17 cellular contexts compared by ENCODE assay signal in the genomic region with DNA sequence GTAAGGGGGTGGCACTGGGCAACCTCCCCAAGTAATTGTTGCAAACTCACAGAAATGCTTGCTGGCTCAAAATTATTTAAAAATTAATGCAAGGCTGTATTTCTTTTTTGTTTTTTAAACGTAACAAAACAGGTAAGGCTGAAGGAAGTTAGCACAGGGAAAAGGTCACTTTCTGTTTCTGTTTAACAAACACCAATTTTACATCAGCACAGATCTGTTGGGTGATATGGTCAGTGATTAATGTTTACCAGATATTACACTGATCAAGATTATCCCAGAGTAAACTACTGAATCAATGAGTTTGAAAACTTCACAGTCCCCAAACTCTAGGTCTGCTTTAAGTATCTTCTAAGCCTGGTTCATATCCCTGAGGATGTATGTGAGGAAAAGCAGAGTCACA.
DNase-seq lines count a peak whose midpoint lies in the region; ATAC-seq and TF ChIP-seq lines count a peak whose summit lies in the region.
"Had no signal": no experiment of that assay in that cellular context is flagged by ENCODE, and none has a peak within 500 bp of the region (broad histone marks: within the 10 kb centered on the region; RNA-seq: fewer than 3 reads in every experiment).

No MANE protein-coding gene starts in this region.

- H3K27me3 Mint-ChIP-seq in activated naive CD4-positive, alpha-beta T cell treated with anti-CD3 and anti-CD28 coated beads, Interleukin-2, amount 50 U/mL, for 24 hours = no peaks in the 10 kb centered on the region
- H3K27me3 Mint-ChIP-seq in activated naive CD8-positive, alpha-beta T cell treated with anti-CD3 and anti-CD28 coated beads, Interleukin-2, amount 50 U/mL, for 24 hours = no peaks in the 10 kb centered on the region

- H3K27ac ChIP-seq in transverse colon = peak overlapping the region; percentile 14 to 62 (median 52)
- no peak overlapping the region for H3K27ac ChIP-seq in brain microvascular endothelial cell
- H3K27ac ChIP-seq: lower lobe of right lung, RWPE1, upper lobe of right lung had no signal

- TF ChIP-seq POLR2A in transverse colon (IDR thresholded peaks at IDR 0.05) = no peak

- peaks cover 93% of the 10 kb centered on the region for H3K4me1 Mint-ChIP-seq in activated naive CD4-positive, alpha-beta T cell treated with anti-CD3 and anti-CD28 coated beads, Interleukin-2, amount 50 U/mL, for 24 hours
- peaks cover 86% of the 10 kb centered on the region for H3K4me1 Mint-ChIP-seq in activated naive CD8-positive, alpha-beta T cell treated with anti-CD3 and anti-CD28 coated beads, Interleukin-2, amount 50 U/mL, for 24 hours

- H3K4me3 Mint-ChIP-seq in activated naive CD4-positive, alpha-beta T cell treated with anti-CD3 and anti-CD28 coated beads, Interleukin-2, amount 50 U/mL, for 24 hours = peak overlapping the region; percentile 19
- H3K4me3 Mint-ChIP-seq in activated naive CD8-positive, alpha-beta T cell treated with anti-CD3 and anti-CD28 coated beads, Interleukin-2, amount 50 U/mL, for 24 hours = no peak overlapping the region

- H3K27me3 ChIP-seq in transverse colon (no peaks in the 10 kb centered on the region), brain microvascular endothelial cell (replicated peaks) (no peaks in the 10 kb centered on the region)
- H3K27me3 ChIP-seq: upper lobe of right lung had no signal

- DNase-seq in activated naive CD4-positive, alpha-beta T cell treated with anti-CD3 and anti-CD28 coated beads, Interleukin-2, amount 50 U/mL, for 16 hours = no peak
- no peak for DNase-seq in activated naive CD8-positive, alpha-beta T cell treated with anti-CD3 and anti-CD28 coated beads, Interleukin-2, amount 50 U/mL, for 24 hours
- no peak for DNase-seq in mucosa of descending colon
- no peak for DNase-seq in transverse colon
- no peak for DNase-seq in brain microvascular endothelial cell
- no peak for DNase-seq in NCI-H1417 (lab: John Stamatoyannopoulos, UW)
- DNase-seq: hypothalamus; lower lobe of right lung; NCI-H2029 treated with DMSO at 0.1 percent for 48 hours; NCI-H748 treated with DMSO at 0.1 percent for 48 hours; stimulated activated CD4-positive, alpha-beta T cell treated with anti-CD3 and anti-CD28 coated beads, Interleukin-15, amount 100 ng/mL, for 24 hours; T-helper 9 cell; upper lobe of right lung had no signal

- in situ Hi-C loops in transverse colon (cut with MboI; ENCODE audit: low pct_ligation_motif_present in 1 of 4, low pct_unique_long_range_greater_than_20kb in 1 of 4, low sequenced_read_pairs in 3 of 4) = no loop called here
- in situ Hi-C loops in brain microvascular endothelial cell (cut with HindIII; ENCODE audit: low pct_ligation_motif_present, low sequenced_read_pairs) = no loop called here

- no peak for TF ChIP-seq EP300 in transverse colon (IDR thresholded peaks at IDR 0.05; ENCODE audit: low read depth)

- H3K4me3 ChIP-seq in mucosa of descending colon (no peak overlapping the region), transverse colon (no peak overlapping the region), brain microvascular endothelial cell (ENCODE audit: low read depth, low read length) (no peak overlapping the region)
- H3K4me3 ChIP-seq: coronary artery, lower lobe of right lung, upper lobe of right lung had no signal

- TF ChIP-seq CTCF in mucosa of descending colon (IDR thresholded peaks at IDR 0.05) = no peak
- no peak for TF ChIP-seq CTCF in transverse colon (IDR thresholded peaks at IDR 0.05)
- TF ChIP-seq CTCF in brain microvascular endothelial cell (IDR thresholded peaks at IDR 0.05; ENCODE audit: low read depth, low read length, missing control alignments) = no peak

- 27 to 34% methylated on average over 1 of the region's 1 CpG for WGBS in transverse colon (ENCODE audit: low coverage in 1 of 2), 2 donors

- intact Hi-C loops in mucosa of descending colon (cut with DNase I, micrococcal nuclease) (no loop called here), transverse colon (cut with DNase I; ENCODE audit: low total_unique reads) (no loop called here)

- H3K4me1 ChIP-seq in mucosa of descending colon (ENCODE audit: low read depth) = peaks cover 19% of the 10 kb centered on the region
- H3K4me1 ChIP-seq in transverse colon = peaks cover 10 to 41% (median 18%) of the 10 kb centered on the region in 4 donors

- ATAC-seq in activated naive CD8-positive, alpha-beta T cell treated with anti-CD3 and anti-CD28 coated beads, Interleukin-2, amount 50 U/mL, for 24 hours = peak; percentile 37
- ATAC-seq in mucosa of descending colon = peak; percentile 70
- no peak for ATAC-seq in GM19455 (IDR thresholded peaks at IDR 0.05; ENCODE audit: unreplicated experiment)
- ATAC-seq: lower lobe of right lung, upper lobe of right lung had no signal

- peaks cover 43% of the 10 kb centered on the region for H3K36me3 Mint-ChIP-seq in activated naive CD4-positive, alpha-beta T cell treated with anti-CD3 and anti-CD28 coated beads, Interleukin-2, amount 50 U/mL, for 24 hours
- H3K36me3 Mint-ChIP-seq in activated naive CD8-positive, alpha-beta T cell treated with anti-CD3 and anti-CD28 coated beads, Interleukin-2, amount 50 U/mL, for 24 hours (ENCODE audit: low read depth) = peaks cover 77% of the 10 kb centered on the region

- no peaks in the 10 kb centered on the region for H3K36me3 ChIP-seq in mucosa of descending colon (ENCODE audit: low read depth)
- H3K36me3 ChIP-seq in transverse colon = peaks cover 0 to 8% (median 0%) of the 10 kb centered on the region in 4 donors
- H3K36me3 ChIP-seq in brain microvascular endothelial cell (replicated peaks) = peaks cover 10% of the 10 kb centered on the region
- H3K36me3 ChIP-seq: upper lobe of right lung had no signal

- H3K9me3 Mint-ChIP-seq in activated naive CD4-positive, alpha-beta T cell treated with anti-CD3 and anti-CD28 coated beads, Interleukin-2, amount 50 U/mL, for 24 hours = no peaks in the 10 kb centered on the region
- no peaks in the 10 kb centered on the region for H3K9me3 Mint-ChIP-seq in activated naive CD8-positive, alpha-beta T cell treated with anti-CD3 and anti-CD28 coated beads, Interleukin-2, amount 50 U/mL, for 24 hours

- peak overlapping the region; percentile 87 for H3K27ac Mint-ChIP-seq in activated naive CD4-positive, alpha-beta T cell treated with anti-CD3 and anti-CD28 coated beads, Interleukin-2, amount 50 U/mL, for 24 hours
- H3K27ac Mint-ChIP-seq in activated naive CD8-positive, alpha-beta T cell treated with anti-CD3 and anti-CD28 coated beads, Interleukin-2, amount 50 U/mL, for 24 hours = peak overlapping the region; percentile 41

- H3K9me3 ChIP-seq in mucosa of descending colon (no peaks in the 10 kb centered on the region), transverse colon (no peaks in the 10 kb centered on the region)
- H3K9me3 ChIP-seq: lower lobe of right lung, upper lobe of right lung had no signal
